1 cellular context compared by ENCODE assay signal in genomic region chr7:120054376-120055100, GRCh38.
TF ChIP-seq lines count a peak whose summit lies in the region.

No MANE protein-coding gene starts in this region.

TF ChIP-seq in SK-N-SH, 30 proteins besides CTCF, POLR2A, EP300 and RAD21:
- TF ChIP-seq REST (IDR thresholded peaks at IDR 0.05; ENCODE audit: low read depth, low read length) (no peak), USF1 (IDR thresholded peaks at IDR 0.05; ENCODE audit: borderline replicate concordance, low read depth) (no peak), SMC3 (IDR thresholded peaks at IDR 0.05; ENCODE audit: low read depth, low read length) (no peak)
TF ChIP-seq in SK-N-SH: peak in this region for 0.
